Comparison of ENCODE assay signal across 16 cellular contexts in genomic region chr2:177579486-177580036, GRCh38.
DNase-seq lines count a peak whose midpoint lies in the region; ATAC-seq and TF ChIP-seq lines count a peak whose summit lies in the region.
"Had no signal": no experiment of that assay in that cellular context is flagged by ENCODE, and none has a peak within 500 bp of the region (broad histone marks: within the 10 kb centered on the region; RNA-seq: fewer than 3 reads in every experiment).

No MANE protein-coding gene starts in this region.

- no peak for TF ChIP-seq CTCF in Caco-2 (IDR thresholded peaks at IDR 0.05; ENCODE audit: insufficient read depth in 1 of 2, low read depth in 1 of 2, low read length in 1 of 2, severe bottlenecking in 1 of 2, unreplicated experiment in 1 of 2)
- TF ChIP-seq CTCF in colonic mucosa (IDR thresholded peaks at IDR 0.05): no peak
- TF ChIP-seq CTCF in transverse colon (IDR thresholded peaks at IDR 0.05): no peak
- no peak for TF ChIP-seq CTCF in HFFc6 (IDR thresholded peaks at IDR 0.05)
- TF ChIP-seq CTCF in Calu3 (IDR thresholded peaks at IDR 0.05; ENCODE audit: unreplicated experiment): no peak

- no peak for TF ChIP-seq EP300 in transverse colon (IDR thresholded peaks at IDR 0.05; ENCODE audit: low read depth)

- POLR2A ChIA-PET in Caco-2 (lab: Charles Lee): no interaction called here

- H3K27me3 ChIP-seq in Caco-2 (replicated peaks; ENCODE audit: control insufficient read depth, insufficient read depth, low read length): no peaks in the 10 kb centered on the region
- H3K27me3 ChIP-seq in colonic mucosa: no peaks in the 10 kb centered on the region
- no peaks in the 10 kb centered on the region for H3K27me3 ChIP-seq in transverse colon
- H3K27me3 ChIP-seq: MG63 had no signal

- H3K4me1 ChIP-seq in Caco-2 (peaks cover 10% of the 10 kb centered on the region), colonic mucosa (no peaks in the 10 kb centered on the region), transverse colon (peaks cover 0 to 13% (median 3%) of the 10 kb centered on the region in 4 donors)
- H3K4me1 ChIP-seq: A549 had no signal

- BruUV-seq in Caco-2 (replicated peaks; lab: Mats Ljungman, UMichigan): no TSS peak
- no TSS peak for BruUV-seq in Calu3 (replicated peaks; lab: Mats Ljungman, UMichigan)

- TF ChIP-seq POLR2A in transverse colon (IDR thresholded peaks at IDR 0.05): no peak

- H3K27ac ChIP-seq in colonic mucosa (peak overlapping the region; percentile 12), transverse colon (peak overlapping the region in 3 of 4 donors; percentile 37 to 70 (median 46))
- H3K27ac ChIP-seq: A549 had no signal

- CTCF ChIA-PET in Caco-2 (lab: Charles Lee) (no interaction called here), Calu3 (lab: Charles Lee) (no interaction called here)

- in situ Hi-C loops in transverse colon (cut with MboI; ENCODE audit: low pct_ligation_motif_present in 1 of 4, low pct_unique_long_range_greater_than_20kb in 1 of 4, low sequenced_read_pairs in 3 of 4): no loop called here

- intact Hi-C loops in Caco-2 (cut with micrococcal nuclease; ENCODE audit: unreplicated experiment): loop anchor here (1.0 kb wide), 1 partner anchor 21 kb away; no protein-coding TSS in a partner anchor
- intact Hi-C loops in colonic mucosa (cut with DNase I): no loop called here
- intact Hi-C loops in left colon (cut with DNase I, micrococcal nuclease): no loop called here
- intact Hi-C loops in transverse colon (cut with DNase I; ENCODE audit: low total_unique reads): no loop called here
- intact Hi-C loops in Calu3 (cut with micrococcal nuclease; ENCODE audit: unreplicated experiment): no loop called here

- H3K27me3 Mint-ChIP-seq in Caco-2 (ENCODE audit: insufficient read depth, unreplicated experiment) (no peaks in the 10 kb centered on the region), HFFc6 (ENCODE audit: insufficient read depth) (peaks cover 16% of the 10 kb centered on the region), Calu3 (ENCODE audit: unreplicated experiment) (no peaks in the 10 kb centered on the region)
- H3K27me3 Mint-ChIP-seq: CD4-positive, CD25-positive, alpha-beta regulatory T cell had no signal

- 50% methylated on average over 3 of the region's 3 CpGs; no CpG with 5 or more reads in 1 of the 2 donors for WGBS in transverse colon (ENCODE audit: low coverage in 1 of 2), 2 donors

- peak; percentile 94 for ATAC-seq in left colon
- ATAC-seq: A549, K562 had no signal

- H3K4me1 Mint-ChIP-seq in Caco-2 (ENCODE audit: low read depth, unreplicated experiment): no peaks in the 10 kb centered on the region
- H3K4me1 Mint-ChIP-seq in HFFc6 (ENCODE audit: low read depth): no peaks in the 10 kb centered on the region
- H3K4me1 Mint-ChIP-seq in Calu3 (ENCODE audit: low read depth, unreplicated experiment): no peaks in the 10 kb centered on the region
- H3K4me1 Mint-ChIP-seq: CD4-positive, CD25-positive, alpha-beta regulatory T cell had no signal

- H3K36me3 ChIP-seq in Caco-2 (ENCODE audit: control insufficient read depth, insufficient read depth, low read length) (no peaks in the 10 kb centered on the region), colonic mucosa (no peaks in the 10 kb centered on the region), transverse colon (no peaks in the 10 kb centered on the region)
- H3K36me3 ChIP-seq: MG63 had no signal

- H3K4me3 Mint-ChIP-seq in Caco-2 (ENCODE audit: unreplicated experiment) (no peak overlapping the region), HFFc6 (no peak overlapping the region), Calu3 (ENCODE audit: low read depth, unreplicated experiment) (no peak overlapping the region)
- H3K4me3 Mint-ChIP-seq: CD4-positive, CD25-positive, alpha-beta regulatory T cell had no signal

- no peak overlapping the region for H3K9ac ChIP-seq in colonic mucosa (ENCODE audit: low read depth in 2 of 2, low read length in 2 of 2)

- no peak overlapping the region for H3K4me3 ChIP-seq in Caco-2 (ENCODE audit: low read depth, low read length)
- no peak overlapping the region for H3K4me3 ChIP-seq in colonic mucosa
- H3K4me3 ChIP-seq in transverse colon: no peak overlapping the region
- H3K4me3 ChIP-seq: A549, K562, MG63 had no signal

- H3K27ac Mint-ChIP-seq in Caco-2 (ENCODE audit: unreplicated experiment): no peak overlapping the region
- no peak overlapping the region for H3K27ac Mint-ChIP-seq in HFFc6
- H3K27ac Mint-ChIP-seq in Calu3 (ENCODE audit: unreplicated experiment): no peak overlapping the region
- H3K27ac Mint-ChIP-seq: CD4-positive, CD25-positive, alpha-beta regulatory T cell had no signal

- DNase-seq in Caco-2 (peak; percentile 41 to 52), colonic mucosa (no peak), left colon (no peak), transverse colon (no peak), HFFc6 (no peak), Calu3 (no peak), SIG-M5 treated with dmso at 0.1 percent for 504 hours (lab: John Stamatoyannopoulos, UW; ENCODE audit: unreplicated experiment) (no peak)
- DNase-seq: CD4-positive, CD25-positive, alpha-beta regulatory T cell; MG63; NCI-H1417; NCI-H1694 treated with DMSO at 0.1 percent for 48 hours; NCI-H2081 treated with DMSO at 0.1 percent for 48 hours; NCI-H2171 treated with DMSO at 0.1 percent for 48 hours; NCI-H526 had no signal

- no peaks in the 10 kb centered on the region for H3K9me3 Mint-ChIP-seq in Caco-2 (ENCODE audit: unreplicated experiment)
- H3K9me3 Mint-ChIP-seq in HFFc6: no peaks in the 10 kb centered on the region
- no peaks in the 10 kb centered on the region for H3K9me3 Mint-ChIP-seq in Calu3 (ENCODE audit: low read depth, unreplicated experiment)

- H3K9me3 ChIP-seq in Caco-2 (no peaks in the 10 kb centered on the region), colonic mucosa (no peaks in the 10 kb centered on the region), transverse colon (no peaks in the 10 kb centered on the region)
- H3K9me3 ChIP-seq: A549, MG63 had no signal

- H3K36me3 Mint-ChIP-seq in Caco-2 (ENCODE audit: insufficient read depth, unreplicated experiment): no peaks in the 10 kb centered on the region
- H3K36me3 Mint-ChIP-seq in HFFc6 (ENCODE audit: low read depth): no peaks in the 10 kb centered on the region
- no peaks in the 10 kb centered on the region for H3K36me3 Mint-ChIP-seq in Calu3 (ENCODE audit: insufficient read depth, unreplicated experiment)
- H3K36me3 Mint-ChIP-seq: CD4-positive, CD25-positive, alpha-beta regulatory T cell had no signal

Comparison
In these comparisons a context has a peak if more than half of its experiments do, and no peak if none do; other contexts are left out.
1. DNase-seq: peak in Caco-2 (2 of 2); none in colonic mucosa (single experiment), left colon (0 of 2), transverse colon (single experiment), HFFc6 (single experiment), Calu3 (single experiment) and SIG-M5 treated with dmso at 0.1 percent for 504 hours (single experiment).